ENCODE assay signal across 21 cellular contexts in genomic region chr10:34406463-34407138, GRCh38.
"Had no signal": no experiment of that assay in that cellular context is flagged by ENCODE, and none has a peak within 500 bp of the region (broad histone marks: within the 10 kb centered on the region; RNA-seq: fewer than 3 reads in every experiment).

No MANE protein-coding gene starts in this region.

- H3K4me1 ChIP-seq: breast epithelium, prostate gland had no signal

- H3K4me3 ChIP-seq: breast epithelium, esophagus muscularis mucosa, gastroesophageal sphincter, heart left ventricle, left lung, prostate gland, right atrium auricular region, tibial nerve had no signal

- H3K27ac ChIP-seq: breast epithelium, esophagus muscularis mucosa, gastroesophageal sphincter, heart left ventricle, left lung, prostate gland, right atrium auricular region, tibial nerve had no signal

- H3K27me3 ChIP-seq: breast epithelium, esophagus muscularis mucosa, gastroesophageal sphincter, heart left ventricle, left lung, right atrium auricular region, tibial nerve had no signal

- ATAC-seq: activated naive CD8-positive, alpha-beta T cell treated with anti-CD3 and anti-CD28 coated beads, Interleukin-2, amount 50 U/mL, for 24 hours; gastroesophageal sphincter; left lung had no signal

- H3K9me3 ChIP-seq: breast epithelium, esophagus muscularis mucosa, gastroesophageal sphincter, heart left ventricle, left lung, prostate gland, right atrium auricular region, tibial nerve had no signal

- DNase-seq: activated CD4-positive, alpha-beta T cell treated with anti-CD3 and anti-CD28 coated beads, Interleukin-2, amount 50 U/mL, for 1 hour; activated CD4-positive, CD25-positive, alpha-beta regulatory T cell treated with anti-CD3 and anti-CD28 coated beads, Interleukin-2, amount 50 U/mL, for 72 hours; activated CD8-positive, alpha-beta memory T cell treated with anti-CD3 and anti-CD28 coated beads for 24 hours; activated CD8-positive, alpha-beta memory T cell treated with anti-CD3 and anti-CD28 coated beads, Interleukin-2, amount 50 U/mL, for 48 hours; activated effector memory CD4-positive, alpha-beta T cell treated with Interleukin-2 at 50 U/mL for 16 hours; activated naive CD4-positive, alpha-beta T cell treated with anti-CD3 and anti-CD28 coated beads, Interleukin-2, amount 10 ng/mL, durations not matched to agents 7 days and 5 days; activated naive CD8-positive, alpha-beta T cell treated with anti-CD3 and anti-CD28 coated beads, Interleukin-2, amount 50 U/mL, for 24 hours; activated T-cell treated with anti-CD3 and anti-CD28 coated beads, Interleukin-2, amount 50 U/mL, for 48 hours; aorta; cerebellar nuclear complex; effector CD8-positive, alpha-beta T cell; kidney; left lung; naive B cell had no signal

- H3K36me3 ChIP-seq: breast epithelium, esophagus muscularis mucosa, gastroesophageal sphincter, heart left ventricle, left lung, prostate gland, right atrium auricular region, tibial nerve had no signal
